18 cellular contexts compared by ENCODE assay signal in genomic region chr5:168362097-168362885, GRCh38.
A peak's percentile ranks its signal among the peaks of the same experiment; 100 is the strongest.
DNase-seq lines count a peak whose midpoint lies in the region; ATAC-seq, FAIRE-seq and TF ChIP-seq lines count a peak whose summit lies in the region.
"Had no signal": no experiment of that assay in that cellular context is flagged by ENCODE, and none has a peak within 500 bp of the region (broad histone marks: within the 10 kb centered on the region; RNA-seq: fewer than 3 reads in every experiment).

No MANE protein-coding gene starts in this region.

- no peaks in the 10 kb centered on the region for H4K20me1 ChIP-seq in astrocyte (ENCODE audit: insufficient read depth, low read length)

- H3K27me3 ChIP-seq in astrocyte (ENCODE audit: insufficient read depth, low read length), result no peaks in the 10 kb centered on the region
- H3K27me3 ChIP-seq: BLaER1 had no signal

- H3K9me3 Mint-ChIP-seq in astrocyte (ENCODE audit: unreplicated experiment) (no peaks in the 10 kb centered on the region), progenitor cell of endocrine pancreas (ENCODE audit: low read depth) (no peaks in the 10 kb centered on the region)
- H3K9me3 Mint-ChIP-seq in stimulated activated naive B cell treated with anti-CD40 and anti-IgM and Interleukin-4, amounts not matched to agents 10 μg/mL and 1 μg/mL and 100 μg/mL, for 72 hours, result peaks cover 0 to 2% of the 10 kb centered on the region in 2 donors
- H3K9me3 Mint-ChIP-seq: activated CD4-positive, alpha-beta memory T cell treated with anti-CD3 and anti-CD28 coated beads, Interleukin-2, amount 10 ng/mL, durations not matched to agents 7 days and 5 days; activated naive CD4-positive, alpha-beta T cell treated with anti-CD3 and anti-CD28 coated beads, Interleukin-2, amount 50 U/mL, for 24 hours; activated T-cell treated with anti-CD3 and anti-CD28 coated beads, Interleukin-2, amount 50 U/mL, for 72 hours; natural killer cell treated with Interleukin-12 subunit alpha and Interleukin-12 subunit beta and Interleukin-15 and Interleukin-18, amount 100 ng/mL, for 72 hours had no signal

- H3K4me3 Mint-ChIP-seq in astrocyte (ENCODE audit: unreplicated experiment) (peak overlapping the region; percentile 16), progenitor cell of endocrine pancreas (ENCODE audit: low read depth) (no peak overlapping the region)
- H3K4me3 Mint-ChIP-seq in stimulated activated naive B cell treated with anti-CD40 and anti-IgM and Interleukin-4, amounts not matched to agents 10 μg/mL and 1 μg/mL and 100 μg/mL, for 72 hours, result no peak overlapping the region
- H3K4me3 Mint-ChIP-seq: activated CD4-positive, alpha-beta memory T cell treated with anti-CD3 and anti-CD28 coated beads, Interleukin-2, amount 10 ng/mL, durations not matched to agents 7 days and 5 days; activated naive CD4-positive, alpha-beta T cell treated with anti-CD3 and anti-CD28 coated beads, Interleukin-2, amount 50 U/mL, for 24 hours; activated T-cell treated with anti-CD3 and anti-CD28 coated beads, Interleukin-2, amount 50 U/mL, for 72 hours; natural killer cell treated with Interleukin-12 subunit alpha and Interleukin-12 subunit beta and Interleukin-15 and Interleukin-18, amount 100 ng/mL, for 72 hours had no signal

- H3K36me3 Mint-ChIP-seq in astrocyte (ENCODE audit: low read depth, unreplicated experiment), result peaks cover 3% of the 10 kb centered on the region
- no peaks in the 10 kb centered on the region for H3K36me3 Mint-ChIP-seq in progenitor cell of endocrine pancreas (ENCODE audit: insufficient read depth)
- H3K36me3 Mint-ChIP-seq in stimulated activated naive B cell treated with anti-CD40 and anti-IgM and Interleukin-4, amounts not matched to agents 10 μg/mL and 1 μg/mL and 100 μg/mL, for 72 hours, result no peaks in the 10 kb centered on the region
- H3K36me3 Mint-ChIP-seq: activated naive CD4-positive, alpha-beta T cell treated with anti-CD3 and anti-CD28 coated beads, Interleukin-2, amount 50 U/mL, for 24 hours; natural killer cell treated with Interleukin-12 subunit alpha and Interleukin-12 subunit beta and Interleukin-15 and Interleukin-18, amount 100 ng/mL, for 72 hours had no signal

- H3K4me1 ChIP-seq in astrocyte (ENCODE audit: insufficient read depth, low read length), result peaks cover 31% of the 10 kb centered on the region

- no peak overlapping the region for H2AFZ ChIP-seq in astrocyte (ENCODE audit: low read depth, low read length)

- ATAC-seq in stimulated activated naive B cell treated with anti-CD40 and anti-IgM and Interleukin-4, amounts not matched to agents 10 μg/mL and 1 μg/mL and 100 μg/mL, for 72 hours (replicated peaks), result no peak
- ATAC-seq: activated T-cell treated with anti-CD3 and anti-CD28 coated beads, Interleukin-2, amount 50 U/mL, for 72 hours; natural killer cell treated with Interleukin-12 subunit alpha and Interleukin-12 subunit beta and Interleukin-15 and Interleukin-18, amount 100 ng/mL, for 72 hours had no signal

- H3K27ac ChIP-seq in astrocyte (ENCODE audit: low read depth, low read length), result no peak overlapping the region
- H3K27ac ChIP-seq: BLaER1, coronary artery had no signal

- no peak overlapping the region for H3K4me2 ChIP-seq in astrocyte (ENCODE audit: low read length)
- H3K4me2 ChIP-seq: BLaER1 had no signal

- no peak overlapping the region for H3K4me3 ChIP-seq in astrocyte (ENCODE audit: insufficient read depth, low read depth, low read length)
- H3K4me3 ChIP-seq: BLaER1, coronary artery had no signal

- no peak for FAIRE-seq in astrocyte (lab: Jason Lieb, UNC)
- FAIRE-seq: HTR-8/SVneo had no signal

- DNase-seq in NCI-H1417 (lab: John Stamatoyannopoulos, UW) (peak in 2 of 3 experiments; percentile 4 to 40), NCI-H1417 treated with DMSO at 0.1 percent for 48 hours (lab: John Stamatoyannopoulos, UW) (no peak), NCI-H146 (lab: John Stamatoyannopoulos, UW) (peak; percentile 53), astrocyte (ENCODE audit: low read depth) (no peak), progenitor cell of endocrine pancreas (ENCODE audit: low spot score, unreplicated experiment) (no peak), D341Med (ENCODE audit: low spot score) (no peak), NCI-H1930 (lab: John Stamatoyannopoulos, UW) (no peak)
- no peak for DNase-seq in stimulated activated naive B cell treated with anti-CD40 and anti-IgM and Interleukin-4, amounts not matched to agents 10 μg/mL and 1 μg/mL and 100 μg/mL, for 72 hours
- DNase-seq: 8988T; activated CD4-positive, alpha-beta memory T cell treated with anti-CD3 and anti-CD28 coated beads, Interleukin-2, amount 10 ng/mL, durations not matched to agents 7 days and 5 days; activated T-cell treated with anti-CD3 and anti-CD28 coated beads, Interleukin-2, amount 50 U/mL, for 72 hours; DMS79; NCI-H187 had no signal

- H3K4me1 Mint-ChIP-seq in astrocyte (ENCODE audit: low read depth, unreplicated experiment) (peaks cover 58% of the 10 kb centered on the region), progenitor cell of endocrine pancreas (ENCODE audit: low read depth) (peaks cover 54% of the 10 kb centered on the region)
- no peaks in the 10 kb centered on the region for H3K4me1 Mint-ChIP-seq in stimulated activated naive B cell treated with anti-CD40 and anti-IgM and Interleukin-4, amounts not matched to agents 10 μg/mL and 1 μg/mL and 100 μg/mL, for 72 hours
- H3K4me1 Mint-ChIP-seq: activated CD4-positive, alpha-beta memory T cell treated with anti-CD3 and anti-CD28 coated beads, Interleukin-2, amount 10 ng/mL, durations not matched to agents 7 days and 5 days; activated naive CD4-positive, alpha-beta T cell treated with anti-CD3 and anti-CD28 coated beads, Interleukin-2, amount 50 U/mL, for 24 hours had no signal

- H3K79me2 ChIP-seq in astrocyte (ENCODE audit: insufficient read depth, low read length), result no peaks in the 10 kb centered on the region

- no peaks in the 10 kb centered on the region for H3K9me3 ChIP-seq in astrocyte (ENCODE audit: insufficient read depth, low read depth, low read length)
- H3K9me3 ChIP-seq: BLaER1 had no signal

- no peak overlapping the region for H3K9ac ChIP-seq in astrocyte (ENCODE audit: low read length)
- H3K9ac ChIP-seq: BLaER1 had no signal

- no peaks in the 10 kb centered on the region for H3K36me3 ChIP-seq in astrocyte (ENCODE audit: insufficient read depth, low read length)
- H3K36me3 ChIP-seq: BLaER1 had no signal

- H3K27ac Mint-ChIP-seq in astrocyte (ENCODE audit: unreplicated experiment) (peak overlapping the region; percentile 75), progenitor cell of endocrine pancreas (peak overlapping the region; percentile 44)
- no peak overlapping the region for H3K27ac Mint-ChIP-seq in stimulated activated naive B cell treated with anti-CD40 and anti-IgM and Interleukin-4, amounts not matched to agents 10 μg/mL and 1 μg/mL and 100 μg/mL, for 72 hours
- H3K27ac Mint-ChIP-seq: activated CD4-positive, alpha-beta memory T cell treated with anti-CD3 and anti-CD28 coated beads, Interleukin-2, amount 10 ng/mL, durations not matched to agents 7 days and 5 days; activated naive CD4-positive, alpha-beta T cell treated with anti-CD3 and anti-CD28 coated beads, Interleukin-2, amount 50 U/mL, for 24 hours; activated T-cell treated with anti-CD3 and anti-CD28 coated beads, Interleukin-2, amount 50 U/mL, for 72 hours; natural killer cell treated with Interleukin-12 subunit alpha and Interleukin-12 subunit beta and Interleukin-15 and Interleukin-18, amount 100 ng/mL, for 72 hours had no signal

- TF ChIP-seq CTCF in astrocyte (IDR thresholded peaks at IDR 0.05; ENCODE audit: insufficient read depth, low read depth, low read length), result no peak
- no peak for TF ChIP-seq CTCF in progenitor cell of endocrine pancreas (IDR thresholded peaks at IDR 0.05; ENCODE audit: unreplicated experiment)

- no peaks in the 10 kb centered on the region for H3K27me3 Mint-ChIP-seq in astrocyte (ENCODE audit: low read depth, unreplicated experiment)
- no peaks in the 10 kb centered on the region for H3K27me3 Mint-ChIP-seq in progenitor cell of endocrine pancreas
- H3K27me3 Mint-ChIP-seq in stimulated activated naive B cell treated with anti-CD40 and anti-IgM and Interleukin-4, amounts not matched to agents 10 μg/mL and 1 μg/mL and 100 μg/mL, for 72 hours, result peaks cover 0 to 7% of the 10 kb centered on the region in 2 donors
- H3K27me3 Mint-ChIP-seq: activated naive CD4-positive, alpha-beta T cell treated with anti-CD3 and anti-CD28 coated beads, Interleukin-2, amount 50 U/mL, for 24 hours had no signal

Comparison
In these comparisons a context has a peak if more than half of its experiments do, and no peak if none do; other contexts are left out.
1. DNase-seq: peak in NCI-H1417 (2 of 3) and NCI-H146 (single experiment); none in NCI-H1417 treated with DMSO at 0.1 percent for 48 hours (single experiment), astrocyte (single experiment), progenitor cell of endocrine pancreas (single experiment), stimulated activated naive B cell treated with anti-CD40 and anti-IgM and Interleukin-4, amounts not matched to agents 10 μg/mL and 1 μg/mL and 100 μg/mL, for 72 hours (single experiment), D341Med (single experiment) and NCI-H1930 (0 of 2).